14 cellular contexts compared by ENCODE assay signal in the genomic region with DNA sequence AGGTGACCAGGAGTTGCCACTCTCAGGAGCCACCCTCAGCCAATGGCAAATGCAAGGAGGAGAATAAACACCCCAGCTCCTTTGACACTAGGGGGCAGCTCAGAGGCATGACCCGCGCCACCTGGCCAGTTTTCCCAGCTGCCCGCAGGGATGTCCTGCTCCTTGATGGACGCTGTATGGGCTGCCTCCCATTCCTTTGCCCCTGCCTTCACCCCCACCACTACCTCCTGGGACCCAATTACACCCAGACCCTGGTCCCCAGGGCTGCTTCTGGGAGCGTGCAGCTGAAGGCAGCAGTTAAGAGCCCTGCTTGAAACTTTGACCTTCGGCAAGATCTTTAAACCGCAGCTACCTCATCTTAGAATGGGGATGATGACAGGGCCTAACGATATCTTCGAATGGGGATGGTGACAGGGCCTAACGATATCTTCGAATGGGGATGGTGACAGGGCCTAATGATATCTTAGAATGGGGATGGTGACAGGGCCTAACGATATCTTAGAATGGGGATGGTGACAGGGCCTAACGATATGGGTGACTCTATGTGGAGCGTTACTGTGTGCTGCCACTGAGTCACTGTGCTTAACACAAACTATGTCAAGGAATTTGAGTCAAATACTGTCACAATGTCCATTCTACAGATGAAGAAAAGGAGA.
DNase-seq lines count a peak whose midpoint lies in the region; ATAC-seq and TF ChIP-seq lines count a peak whose summit lies in the region.
"Had no signal": no experiment of that assay in that cellular context is flagged by ENCODE, and none has a peak within 500 bp of the region (broad histone marks: within the 10 kb centered on the region; RNA-seq: fewer than 3 reads in every experiment).

No MANE protein-coding gene starts in this region.

- no peak overlapping the region for H2AFZ ChIP-seq in SK-N-SH (ENCODE audit: low read depth)
- H2AFZ ChIP-seq in OCI-LY7 (ENCODE audit: low read length), result no peak overlapping the region
- H2AFZ ChIP-seq in hepatocyte, result no peak overlapping the region

- no peak for ATAC-seq in SK-N-SH treated with all-trans-retinoic acid at 6 μM for 48 hours

- CTCF ChIA-PET in SK-N-SH (lab: Yijun Ruan, JAX), result no interaction called here
- CTCF ChIA-PET in OCI-LY7 (lab: Charles Lee; ENCODE audit: unreplicated experiment), result no interaction called here

- H3F3A ChIP-seq in SK-N-SH (replicated peaks; ENCODE audit: insufficient read depth), result no peaks in the 10 kb centered on the region

- POLR2A ChIA-PET in SK-N-SH (lab: Yijun Ruan, JAX), result interaction anchor here (0.6 kb wide), 1 partner anchor 126 kb away, joined by 5 read pairs; no protein-coding TSS in a partner anchor
- POLR2A ChIA-PET in OCI-LY7 (lab: Charles Lee), result no interaction called here

- H3K27ac ChIP-seq in SK-N-SH (ENCODE audit: low read depth in 2 of 2, low read length in 1 of 2) (no peak overlapping the region), OCI-LY7 (ENCODE audit: low read depth, low read length, poor library complexity, severe bottlenecking) (no peak overlapping the region), hepatocyte (no peak overlapping the region), testis (no peak overlapping the region), coronary artery (no peak overlapping the region)
- H3K27ac ChIP-seq: uterus had no signal

- TF ChIP-seq EP300 in SK-N-SH (IDR thresholded peaks at IDR 0.05; ENCODE audit: borderline replicate concordance in 1 of 2, low read depth in 1 of 2, low read length in 1 of 2), result no peak

- H3K79me2 ChIP-seq in SK-N-SH (ENCODE audit: insufficient read depth) (no peaks in the 10 kb centered on the region), OCI-LY7 (ENCODE audit: insufficient read depth, low read depth, low read length) (no peaks in the 10 kb centered on the region), hepatocyte (no peaks in the 10 kb centered on the region)

- TF ChIP-seq POLR2A in testis (IDR thresholded peaks at IDR 0.05), result no peak

- no peaks in the 10 kb centered on the region for H3K9me3 ChIP-seq in SK-N-SH
- no peaks in the 10 kb centered on the region for H3K9me3 ChIP-seq in OCI-LY7 (ENCODE audit: low read length)
- H3K9me3 ChIP-seq in hepatocyte (ENCODE audit: low read depth), result no peaks in the 10 kb centered on the region
- no peaks in the 10 kb centered on the region for H3K9me3 ChIP-seq in testis
- H3K9me3 ChIP-seq: uterus had no signal

- TF ChIP-seq CTCF in SK-N-SH (IDR thresholded peaks at IDR 0.05), result no peak
- TF ChIP-seq CTCF in OCI-LY7 (conservative IDR thresholded peaks at IDR 0.05; ENCODE audit: low read length), result peak; percentile 60
- TF ChIP-seq CTCF in hepatocyte (IDR thresholded peaks at IDR 0.05; ENCODE audit: poor library complexity), result peak; percentile 27
- peak in 1 of 3 experiments; percentile 19 for TF ChIP-seq CTCF in testis (IDR thresholded peaks at IDR 0.05)
- no peak for TF ChIP-seq CTCF in coronary artery (IDR thresholded peaks at IDR 0.05)

- H3K36me3 ChIP-seq in SK-N-SH (replicated peaks in 1 of 2; ENCODE audit: control insufficient read depth in 1 of 2, insufficient read depth in 2 of 2, low read length in 1 of 2) (no peaks in the 10 kb centered on the region), OCI-LY7 (ENCODE audit: insufficient read depth, low read length) (no peaks in the 10 kb centered on the region), hepatocyte (replicated peaks; ENCODE audit: insufficient read depth, low read depth) (no peaks in the 10 kb centered on the region), testis (ENCODE audit: low read depth, missing control alignments) (no peaks in the 10 kb centered on the region)
- H3K36me3 ChIP-seq: uterus had no signal

- no peak overlapping the region for H3K4me2 ChIP-seq in SK-N-SH
- H3K4me2 ChIP-seq in OCI-LY7 (ENCODE audit: low read length), result no peak overlapping the region
- no peak overlapping the region for H3K4me2 ChIP-seq in hepatocyte

- intact Hi-C loops in OCI-LY7 (cut with micrococcal nuclease; ENCODE audit: unreplicated experiment), result no loop called here
- intact Hi-C loops in testis (cut with DNase I; ENCODE audit: low total_unique reads), result no loop called here

- peak; percentile 24 for DNase-seq in SK-N-SH
- DNase-seq in OCI-LY7 (ENCODE audit: low spot score), result no peak
- DNase-seq in hepatocyte (ENCODE audit: low spot score), result peak; percentile 27
- peak; percentile 30 for DNase-seq in testis
- no peak for DNase-seq in 8988T
- no peak for DNase-seq in RPMI8226
- DNase-seq in coronary artery (ENCODE audit: low spot score), result no peak
- DNase-seq: activated B cell treated with CpG ODN at 0.5 μM for 24 hours; activated naive CD8-positive, alpha-beta T cell treated with anti-CD3 and anti-CD28 coated beads for 36 hours; hippocampal formation; NCI-H524 treated with DMSO at 0.1 percent for 48 hours; posterior cingulate gyrus; uterus had no signal

- H3K27me3 ChIP-seq in SK-N-SH (ENCODE audit: insufficient read depth) (no peaks in the 10 kb centered on the region), hepatocyte (no peaks in the 10 kb centered on the region), testis (no peaks in the 10 kb centered on the region)
- H3K27me3 ChIP-seq: uterus had no signal

- WGBS in SK-N-SH (ENCODE audit: low lambda C conversion rate), result 50% methylated on average over 10 of the region's 14 CpGs
- 83% methylated on average over 14 of the region's 14 CpGs for WGBS in hepatocyte (ENCODE audit: low lambda C conversion rate, missing lambda C conversion rate)
- WGBS in testis, 2 donors, result 92 to 95% methylated on average over 10 to 14 of the region's 14 CpGs

- H3K9ac ChIP-seq in SK-N-SH, result no peak overlapping the region

- H3K4me3 ChIP-seq in SK-N-SH (ENCODE audit: low read depth in 2 of 2, low read length in 1 of 2) (no peak overlapping the region), OCI-LY7 (ENCODE audit: low read depth, low read length, poor library complexity, severe bottlenecking) (no peak overlapping the region), hepatocyte (no peak overlapping the region), testis (no peak overlapping the region), coronary artery (no peak overlapping the region)
- H3K4me3 ChIP-seq: uterus had no signal

- 0 out of 2 replicates have a peak, but pooled peaks have one; percentile 17 for TF ChIP-seq RAD21 in SK-N-SH (IDR thresholded peaks at IDR 0.05; ENCODE audit: low read length)

- no peaks in the 10 kb centered on the region for H4K20me1 ChIP-seq in SK-N-SH (ENCODE audit: insufficient read depth)
- no peaks in the 10 kb centered on the region for H4K20me1 ChIP-seq in OCI-LY7 (ENCODE audit: insufficient read depth, low read length)
- H4K20me1 ChIP-seq in hepatocyte (ENCODE audit: insufficient read depth, poor library complexity, severe bottlenecking), result no peaks in the 10 kb centered on the region

- H3K9me2 ChIP-seq in SK-N-SH (no peaks in the 10 kb centered on the region), OCI-LY7 (ENCODE audit: insufficient read depth, low read length) (no peaks in the 10 kb centered on the region), hepatocyte (replicated peaks; ENCODE audit: insufficient read depth) (no peaks in the 10 kb centered on the region)

- no TSS peak for BruUV-seq in OCI-LY7 (replicated peaks; lab: Mats Ljungman, UMichigan)

- H3K4me1 ChIP-seq in SK-N-SH (ENCODE audit: control insufficient read depth in 1 of 2, insufficient read depth in 2 of 2, low read depth in 1 of 2, low read length in 1 of 2) (no peaks in the 10 kb centered on the region), OCI-LY7 (ENCODE audit: insufficient read depth, low read length, poor library complexity, severe bottlenecking) (peaks cover 7% of the 10 kb centered on the region), hepatocyte (ENCODE audit: insufficient read depth) (no peaks in the 10 kb centered on the region), testis (no peaks in the 10 kb centered on the region)
- H3K4me1 ChIP-seq: uterus had no signal

TF ChIP-seq in SK-N-SH, 30 proteins besides CTCF, POLR2A, EP300 and RAD21 (continues in another document):
- TF ChIP-seq MEF2A (IDR thresholded peaks at IDR 0.05; ENCODE audit: borderline replicate concordance, low read depth) (no peak), TAF1 (IDR thresholded peaks at IDR 0.05; ENCODE audit: borderline replicate concordance, low read depth, low read length) (no peak), ELF1 (IDR thresholded peaks at IDR 0.05) (no peak), GATA2 (CRISPR knock-in tag; IDR thresholded peaks at IDR 0.05) (no peak), NFIC (IDR thresholded peaks at IDR 0.05; ENCODE audit: borderline replicate concordance) (no peak)
- TF ChIP-seq, protein P1, sequence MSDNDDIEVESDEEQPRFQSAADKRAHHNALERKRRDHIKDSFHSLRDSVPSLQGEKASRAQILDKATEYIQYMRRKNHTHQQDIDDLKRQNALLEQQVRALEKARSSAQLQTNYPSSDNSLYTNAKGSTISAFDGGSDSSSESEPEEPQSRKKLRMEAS (IDR thresholded peaks at IDR 0.05; ENCODE audit: low read depth), result no peak

TF ChIP-seq in SK-N-SH treated with all-trans-retinoic acid at 6 μM for 48 hours, 23 proteins besides CTCF, POLR2A, EP300 and RAD21 (continues in another document):
- TF ChIP-seq CSDC2 (CRISPR knock-in tag; IDR thresholded peaks at IDR 0.05) (no peak), TOX (CRISPR knock-in tag; IDR thresholded peaks at IDR 0.05; ENCODE audit: borderline replicate concordance) (no peak), ZNF8 (CRISPR knock-in tag; IDR thresholded peaks at IDR 0.05) (no peak), ZNF565 (CRISPR knock-in tag; conservative IDR thresholded peaks at IDR 0.05; ENCODE audit: low read depth) (no peak), ARNTL (CRISPR knock-in tag; IDR thresholded peaks at IDR 0.05; ENCODE audit: borderline replicate concordance, low read depth) (no peak), ZFP3 (CRISPR knock-in tag; IDR thresholded peaks at IDR 0.05) (no peak), ZC3H10 (CRISPR knock-in tag; IDR thresholded peaks at IDR 0.05) (no peak), GLIS3 (CRISPR knock-in tag; IDR thresholded peaks at IDR 0.05) (no peak), PATZ1 (CRISPR knock-in tag; IDR thresholded peaks at IDR 0.05; ENCODE audit: borderline replicate concordance) (no peak), PPARA (CRISPR knock-in tag; IDR thresholded peaks at IDR 0.05; ENCODE audit: borderline replicate concordance) (no peak)

Comparison
In these comparisons a context has a peak if more than half of its experiments do, and no peak if none do; other contexts are left out.
1. DNase-seq: peak in SK-N-SH (single experiment), hepatocyte (single experiment) and testis (single experiment); none in OCI-LY7 (single experiment), 8988T (single experiment), RPMI8226 (single experiment) and coronary artery (single experiment).
2. CTCF ChIP-seq: peak in OCI-LY7 (single experiment) and hepatocyte (single experiment); none in SK-N-SH (single experiment) and coronary artery (single experiment).